23 cellular contexts compared by ENCODE assay signal in genomic region chr7:778271-778967, GRCh38. TPM values are rescaled to one million over a fixed set of nuclear protein-coding genes. Genes with fewer than 3 reads are reported as not detected.
DNase-seq lines count a peak whose midpoint lies in the region; ATAC-seq and TF ChIP-seq lines count a peak whose summit lies in the region.
"Had no signal": no experiment of that assay in that cellular context is flagged by ENCODE, and none has a peak within 500 bp of the region (broad histone marks: within the 10 kb centered on the region; RNA-seq: fewer than 3 reads in every experiment).

No MANE protein-coding gene starts in this region.

- no peaks in the 10 kb centered on the region for H3K27me3 Mint-ChIP-seq in nephron progenitor cell (ENCODE audit: low read depth, poor library complexity)

- H3K9me3 Mint-ChIP-seq in nephron progenitor cell = no peaks in the 10 kb centered on the region
- H3K9me3 Mint-ChIP-seq: GM23338, neural progenitor cell had no signal

- H3K4me3 Mint-ChIP-seq in nephron progenitor cell = no peak overlapping the region
- H3K4me3 Mint-ChIP-seq: GM23338, neural progenitor cell had no signal

- in situ Hi-C loops in brain microvascular endothelial cell (cut with HindIII; ENCODE audit: low pct_ligation_motif_present, low sequenced_read_pairs) = no loop called here

- peaks cover 67% of the 10 kb centered on the region for H3K36me3 Mint-ChIP-seq in nephron progenitor cell (ENCODE audit: low read depth)

- TF ChIP-seq EP300 in Ishikawa (IDR thresholded peaks at IDR 0.05; ENCODE audit: borderline replicate concordance) = peak; percentile 96
- no peak for TF ChIP-seq EP300 in sigmoid colon (IDR thresholded peaks at IDR 0.05)

- intact Hi-C loops in sigmoid colon (cut with DNase I) = no loop called here

- no peak for TF ChIP-seq POLR2A in sigmoid colon (IDR thresholded peaks at IDR 0.05)

- TF ChIP-seq RAD21 in Ishikawa (IDR thresholded peaks at IDR 0.05; ENCODE audit: low read depth) = peak; percentile 8; the same call in 1 of the 2 replicates

- H3K9me3 ChIP-seq in sigmoid colon = no peaks in the 10 kb centered on the region
- H3K9me3 ChIP-seq: adrenal gland, BLaER1, esophagus muscularis mucosa, thyroid gland had no signal

- peak; percentile 56 for DNase-seq in DMS153 treated with DMSO at 0.1 percent for 48 hours (lab: John Stamatoyannopoulos, UW; ENCODE audit: unreplicated experiment)
- DNase-seq in DMS153 (lab: John Stamatoyannopoulos, UW) = no peak
- DNase-seq in brain microvascular endothelial cell = peak; percentile 28
- no peak for DNase-seq in sigmoid colon
- DNase-seq in nephron progenitor cell = no peak
- DNase-seq: activated CD4-positive, alpha-beta T cell treated with anti-CD3 and anti-CD28 coated beads, Interleukin-2, amount 50 U/mL, for 4 hours; activated gamma-delta T cell; adrenal gland; effector CD8-positive, alpha-beta T cell; GDM1; NCI-H524 treated with DMSO at 0.1 percent for 48 hours; T-helper 1 cell had no signal

- 91 to 93% methylated on average over 23 of the region's 23 CpGs for WGBS in sigmoid colon, 2 donors

- TF ChIP-seq CTCF in brain microvascular endothelial cell (IDR thresholded peaks at IDR 0.05; ENCODE audit: low read depth, low read length, missing control alignments) (no peak), sigmoid colon (IDR thresholded peaks at IDR 0.05) (no peak), nephron progenitor cell (IDR thresholded peaks at IDR 0.05) (no peak)

- H3K27me3 ChIP-seq in brain microvascular endothelial cell (replicated peaks) (no peaks in the 10 kb centered on the region), sigmoid colon (no peaks in the 10 kb centered on the region)
- H3K27me3 ChIP-seq: adrenal gland, BLaER1, esophagus muscularis mucosa, neural progenitor cell, thyroid gland had no signal

- H3K4me3 ChIP-seq in brain microvascular endothelial cell (ENCODE audit: low read depth, low read length) (no peak overlapping the region), sigmoid colon (no peak overlapping the region)
- H3K4me3 ChIP-seq: adrenal gland, BLaER1, esophagus muscularis mucosa, GM23338, neural progenitor cell, thyroid gland had no signal

- peaks cover 0 to 34% (median 29%) of the 10 kb centered on the region in 4 donors for H3K4me1 ChIP-seq in sigmoid colon
- H3K4me1 ChIP-seq: adrenal gland, BLaER1, neural progenitor cell had no signal

- H3K36me3 ChIP-seq in brain microvascular endothelial cell (replicated peaks) (peaks cover 18% of the 10 kb centered on the region), sigmoid colon (peaks cover 0 to 52% (median 8%) of the 10 kb centered on the region in 4 donors)

- H3K4me1 Mint-ChIP-seq in nephron progenitor cell = no peaks in the 10 kb centered on the region
- H3K4me1 Mint-ChIP-seq: GM23338, neural progenitor cell had no signal

- H3K27ac Mint-ChIP-seq in nephron progenitor cell = no peak overlapping the region
- H3K27ac Mint-ChIP-seq: GM23338 had no signal

- no peak for ATAC-seq in HG03139 (IDR thresholded peaks at IDR 0.05; ENCODE audit: unreplicated experiment)
- ATAC-seq in HG02973 (IDR thresholded peaks at IDR 0.05; ENCODE audit: unreplicated experiment) = no peak
- ATAC-seq: GM23338, HepG2, left lobe of liver had no signal

- H3K27ac ChIP-seq in brain microvascular endothelial cell = no peak overlapping the region
- H3K27ac ChIP-seq in sigmoid colon = peak overlapping the region in 3 of 4 donors; percentile 17 to 47 (median 40)
- H3K27ac ChIP-seq: 22Rv1, adrenal gland, BLaER1, neural progenitor cell, thyroid gland had no signal

TF ChIP-seq in Ishikawa, 13 proteins besides CTCF, POLR2A, EP300 and RAD21:
- no peak for TF ChIP-seq EGR1 (IDR thresholded peaks at IDR 0.05)
- TF ChIP-seq CREB1 (IDR thresholded peaks at IDR 0.05; ENCODE audit: low read depth) = no peak
- TF ChIP-seq USF1 (IDR thresholded peaks at IDR 0.05) = peak; percentile 79
- TF ChIP-seq ZBTB7A (IDR thresholded peaks at IDR 0.05; ENCODE audit: low read depth) = no peak
- TF ChIP-seq TEAD4 (IDR thresholded peaks at IDR 0.05) = peak; percentile 92
- peak; percentile 97 for TF ChIP-seq MAX (IDR thresholded peaks at IDR 0.05)
- no peak for TF ChIP-seq TAF1 (IDR thresholded peaks at IDR 0.05; ENCODE audit: low read depth)
- TF ChIP-seq REST (IDR thresholded peaks at IDR 0.05; ENCODE audit: low read depth) = no peak
- peak; percentile 69 for TF ChIP-seq FOXM1 (IDR thresholded peaks at IDR 0.05; ENCODE audit: borderline replicate concordance, low read depth)
- peak; percentile 97 for TF ChIP-seq TCF12 (IDR thresholded peaks at IDR 0.05; ENCODE audit: low read depth)
- TF ChIP-seq NFIC (IDR thresholded peaks at IDR 0.05) = peak; percentile 92
- peak; percentile 77 for TF ChIP-seq YY1 (IDR thresholded peaks at IDR 0.05; ENCODE audit: low read depth)
- TF ChIP-seq CEBPB (IDR thresholded peaks at IDR 0.05) = no peak; the same call in 1 of the 2 replicates

RNA-seq across cellular contexts. Expression of gene PRKAR1B, which starts 51.3 kb away (rescaled TPM):
- total RNA-seq in sigmoid colon = 10 to 100 TPM in 3 of 4 donors, 1 to 10 TPM in 1; 9.7 to 26.6 (median 10.9) TPM
- polyA plus RNA-seq in sigmoid colon = 10 to 100 TPM in 2 of 3 donors, 1 to 10 TPM in 1; 9.5 to 20.4 (median 12.6) TPM

RNA-seq across cellular contexts. Expression of gene DNAAF5, which starts 51.9 kb away (rescaled TPM):
- total RNA-seq in sigmoid colon = 10 to 100 TPM; 13.2 to 25.4 (median 16.0) TPM
- 10 to 100 TPM in 1 of 3 donors, 1 to 10 TPM in 2; 7.8 to 23.4 (median 9.7) TPM for polyA plus RNA-seq in sigmoid colon

RNA-seq across cellular contexts. Expression of gene SUN1, which starts 53.9 kb away (rescaled TPM):
- total RNA-seq in sigmoid colon = 100 to 1,000 TPM; 108 to 130 (median 119) TPM
- 10 to 100 TPM; 23.4 to 71.0 (median 30.1) TPM for polyA plus RNA-seq in sigmoid colon

Comparison
In these comparisons a context has a peak if more than half of its experiments do, and no peak if none do; other contexts are left out.
1. DNase-seq: peak in DMS153 treated with DMSO at 0.1 percent for 48 hours (single experiment) and brain microvascular endothelial cell (single experiment); none in DMS153 (single experiment), sigmoid colon (single experiment) and nephron progenitor cell (single experiment).